ENCODE assay signal across 9 cellular contexts in genomic region chr7:99557940-99558305, GRCh38. TPM values are rescaled to one million over a fixed set of nuclear protein-coding genes. Genes with fewer than 3 reads are reported as not detected.
DNase-seq lines count a peak whose midpoint lies in the region; ATAC-seq and FAIRE-seq lines count a peak whose summit lies in the region.
"Had no signal": no experiment of that assay in that cellular context is flagged by ENCODE, and none has a peak within 500 bp of the region (broad histone marks: within the 10 kb centered on the region; RNA-seq: fewer than 3 reads in every experiment).

No MANE protein-coding gene starts in this region.

- no peak for FAIRE-seq in RCC 7860 (lab: Jason Lieb, UNC)

- H3K27ac Mint-ChIP-seq in activated T-helper 1 cell treated with anti-CD3 and anti-CD28 coated beads, Interleukin-12 subunit alpha, Interleukin-12 subunit beta, Interleukin-2, Interleukin-4 antibody, amounts not matched to agents 30 ng/mL and 10 ng/mL and 1 ng/mL, durations not matched to agents 14 hours and 24 hours and 36 hours = peak overlapping the region; percentile 98
- peak overlapping the region; percentile 96 to 100 (median 98) for H3K27ac Mint-ChIP-seq in immature natural killer cell

- H3K36me3 ChIP-seq in stomach smooth muscle (ENCODE audit: control insufficient read depth in 2 of 2, insufficient read depth in 2 of 2, low read length in 2 of 2) = peaks cover 31 to 37% of the 10 kb centered on the region in 2 donors

- H3K9ac ChIP-seq in stomach smooth muscle (ENCODE audit: low read length in 2 of 2) = peak overlapping the region; percentile 97 to 100

- H3K27ac ChIP-seq in stomach smooth muscle (ENCODE audit: low read length) = peak overlapping the region; percentile 99
- H3K27ac ChIP-seq: C4-2B had no signal

- peak overlapping the region; percentile 87 to 96 for H3K4me3 ChIP-seq in stomach smooth muscle (ENCODE audit: low read length in 2 of 2)

- no peaks in the 10 kb centered on the region for H3K27me3 ChIP-seq in stomach smooth muscle (ENCODE audit: control insufficient read depth in 1 of 2, insufficient read depth in 2 of 2, low read length in 2 of 2)

- no peaks in the 10 kb centered on the region for H3K27me3 Mint-ChIP-seq in activated T-helper 1 cell treated with anti-CD3 and anti-CD28 coated beads, Interleukin-12 subunit alpha, Interleukin-12 subunit beta, Interleukin-2, Interleukin-4 antibody, amounts not matched to agents 30 ng/mL and 10 ng/mL and 1 ng/mL, durations not matched to agents 14 hours and 24 hours and 36 hours (ENCODE audit: insufficient read depth)
- peaks cover 9 to 21% (median 9%) of the 10 kb centered on the region in 3 donors for H3K27me3 Mint-ChIP-seq in immature natural killer cell (ENCODE audit: low read depth in 3 of 3)

- H3K4me1 ChIP-seq in stomach smooth muscle (ENCODE audit: control insufficient read depth, insufficient read depth, low read length) = peaks cover 32% of the 10 kb centered on the region

- ATAC-seq in HG02943 (IDR thresholded peaks at IDR 0.05; ENCODE audit: low read depth, unreplicated experiment) = peak; percentile 51

- H3K9me3 ChIP-seq in stomach smooth muscle (ENCODE audit: control insufficient read depth in 2 of 2, low read length in 2 of 2) = no peaks in the 10 kb centered on the region

- peaks cover 34% of the 10 kb centered on the region for H3K36me3 Mint-ChIP-seq in activated T-helper 1 cell treated with anti-CD3 and anti-CD28 coated beads, Interleukin-12 subunit alpha, Interleukin-12 subunit beta, Interleukin-2, Interleukin-4 antibody, amounts not matched to agents 30 ng/mL and 10 ng/mL and 1 ng/mL, durations not matched to agents 14 hours and 24 hours and 36 hours (ENCODE audit: low read depth)
- H3K36me3 Mint-ChIP-seq in immature natural killer cell = peaks cover 11 to 17% (median 17%) of the 10 kb centered on the region in 3 donors

- H3K9me3 Mint-ChIP-seq in activated T-helper 1 cell treated with anti-CD3 and anti-CD28 coated beads, Interleukin-12 subunit alpha, Interleukin-12 subunit beta, Interleukin-2, Interleukin-4 antibody, amounts not matched to agents 30 ng/mL and 10 ng/mL and 1 ng/mL, durations not matched to agents 14 hours and 24 hours and 36 hours = no peaks in the 10 kb centered on the region
- no peaks in the 10 kb centered on the region for H3K9me3 Mint-ChIP-seq in immature natural killer cell

- peak; percentile 37 to 48 for DNase-seq in NCI-H526 (lab: John Stamatoyannopoulos, UW)
- DNase-seq in NCI-H526 treated with DMSO at 0.1 percent for 48 hours (lab: John Stamatoyannopoulos, UW) = no peak
- no peak for DNase-seq in activated T-helper 1 cell treated with anti-CD3 and anti-CD28 coated beads, Interleukin-12 subunit alpha, Interleukin-12 subunit beta, Interleukin-2, Interleukin-4 antibody, amounts not matched to agents 30 ng/mL and 10 ng/mL and 1 ng/mL, durations not matched to agents 14 hours and 24 hours and 36 hours (ENCODE audit: low spot score)
- no peak for DNase-seq in immature natural killer cell
- DNase-seq in AG20443 (ENCODE audit: low spot score) = no peak
- no peak for DNase-seq in RCC 7860 (ENCODE audit: low spot score)

- H3K4me3 Mint-ChIP-seq in activated T-helper 1 cell treated with anti-CD3 and anti-CD28 coated beads, Interleukin-12 subunit alpha, Interleukin-12 subunit beta, Interleukin-2, Interleukin-4 antibody, amounts not matched to agents 30 ng/mL and 10 ng/mL and 1 ng/mL, durations not matched to agents 14 hours and 24 hours and 36 hours = peak overlapping the region; percentile 100
- H3K4me3 Mint-ChIP-seq in immature natural killer cell = peak overlapping the region; percentile 94 to 99 (median 96)

- peaks cover 50% of the 10 kb centered on the region for H3K4me1 Mint-ChIP-seq in activated T-helper 1 cell treated with anti-CD3 and anti-CD28 coated beads, Interleukin-12 subunit alpha, Interleukin-12 subunit beta, Interleukin-2, Interleukin-4 antibody, amounts not matched to agents 30 ng/mL and 10 ng/mL and 1 ng/mL, durations not matched to agents 14 hours and 24 hours and 36 hours (ENCODE audit: low read depth)
- H3K4me1 Mint-ChIP-seq in immature natural killer cell = peaks cover 39 to 53% of the 10 kb centered on the region in 2 donors

- intact Hi-C loops in activated T-helper 1 cell treated with anti-CD3 and anti-CD28 coated beads, Interleukin-12 subunit alpha, Interleukin-12 subunit beta, Interleukin-2, Interleukin-4 antibody, amounts not matched to agents 30 ng/mL and 10 ng/mL and 1 ng/mL, durations not matched to agents 14 hours and 24 hours and 36 hours (cut with micrococcal nuclease) = loop anchor here (1.0 to 10.0 kb wide), 11 partner anchors 54 to 523 kb away; partner anchors contain the start of genes ATP5MF, BUD31, PDAP1 and TRIM4

RNA-seq across cellular contexts. Expression of gene ZNF655, which starts 0.5 kb away (rescaled TPM):
- 77.9 and 79.9 TPM in 2 replicates for total RNA-seq in activated T-helper 1 cell treated with anti-CD3 and anti-CD28 coated beads, Interleukin-12 subunit alpha, Interleukin-12 subunit beta, Interleukin-2, Interleukin-4 antibody, amounts not matched to agents 30 ng/mL and 10 ng/mL and 1 ng/mL, durations not matched to agents 14 hours and 24 hours and 36 hours
- polyA plus RNA-seq in immature natural killer cell = 10 to 100 TPM; 69.8 to 98.9 (median 75.0) TPM

RNA-seq across cellular contexts. Expression of gene FAM200A, which starts 6.0 kb away (rescaled TPM):
- 4.7 and 5.2 TPM in 2 replicates for total RNA-seq in activated T-helper 1 cell treated with anti-CD3 and anti-CD28 coated beads, Interleukin-12 subunit alpha, Interleukin-12 subunit beta, Interleukin-2, Interleukin-4 antibody, amounts not matched to agents 30 ng/mL and 10 ng/mL and 1 ng/mL, durations not matched to agents 14 hours and 24 hours and 36 hours
- polyA plus RNA-seq in immature natural killer cell = 1 to 10 TPM in 2 of 3 donors, not detected in 1; 1.9 to 4.7 TPM

RNA-seq across cellular contexts. Expression of gene TMEM225B, which starts 40.1 kb away (rescaled TPM):
- 0.60 and 0.64 TPM in 2 replicates for total RNA-seq in activated T-helper 1 cell treated with anti-CD3 and anti-CD28 coated beads, Interleukin-12 subunit alpha, Interleukin-12 subunit beta, Interleukin-2, Interleukin-4 antibody, amounts not matched to agents 30 ng/mL and 10 ng/mL and 1 ng/mL, durations not matched to agents 14 hours and 24 hours and 36 hours
- polyA plus RNA-seq in immature natural killer cell = 1 to 10 TPM; 1.3 to 6.5 (median 2.8) TPM

RNA-seq across cellular contexts. Expression of gene ZKSCAN5, which starts 53.5 kb away (rescaled TPM):
- 8.0 and 8.1 TPM in 2 replicates for total RNA-seq in activated T-helper 1 cell treated with anti-CD3 and anti-CD28 coated beads, Interleukin-12 subunit alpha, Interleukin-12 subunit beta, Interleukin-2, Interleukin-4 antibody, amounts not matched to agents 30 ng/mL and 10 ng/mL and 1 ng/mL, durations not matched to agents 14 hours and 24 hours and 36 hours
- polyA plus RNA-seq in immature natural killer cell = 1 to 10 TPM; 3.2 to 9.4 (median 4.6) TPM

RNA-seq across cellular contexts. Expression of gene ZNF394, which starts 57.8 kb away (rescaled TPM):
- total RNA-seq in activated T-helper 1 cell treated with anti-CD3 and anti-CD28 coated beads, Interleukin-12 subunit alpha, Interleukin-12 subunit beta, Interleukin-2, Interleukin-4 antibody, amounts not matched to agents 30 ng/mL and 10 ng/mL and 1 ng/mL, durations not matched to agents 14 hours and 24 hours and 36 hours = 38.3 and 40.8 TPM in 2 replicates
- 10 to 100 TPM; 68.6 to 91.7 (median 76.0) TPM for polyA plus RNA-seq in immature natural killer cell

Comparison
In these comparisons a context has a peak if more than half of its experiments do, and no peak if none do; other contexts are left out.
1. DNase-seq: peak in NCI-H526 (2 of 2); none in NCI-H526 treated with DMSO at 0.1 percent for 48 hours (single experiment), activated T-helper 1 cell treated with anti-CD3 and anti-CD28 coated beads, Interleukin-12 subunit alpha, Interleukin-12 subunit beta, Interleukin-2, Interleukin-4 antibody, amounts not matched to agents 30 ng/mL and 10 ng/mL and 1 ng/mL, durations not matched to agents 14 hours and 24 hours and 36 hours (single experiment), immature natural killer cell (0 of 3), AG20443 (single experiment) and RCC 7860 (single experiment).